Comparison of ENCODE assay signal across 1 cellular context in genomic region chr12:113443030-113443539, GRCh38.
TF ChIP-seq lines count a peak whose summit lies in the region.

No MANE protein-coding gene starts in this region.

TF ChIP-seq in HepG2, 621 proteins besides CTCF, POLR2A, EP300 and RAD21:
- TF ChIP-seq NFYB (CRISPR knock-in tag; IDR thresholded peaks at IDR 0.05) (peak; percentile 47; the same call in 1 of the 2 replicates), NFYC (CRISPR knock-in tag; IDR thresholded peaks at IDR 0.05) (peak; percentile 65), ZFP1 (CRISPR knock-in tag; IDR thresholded peaks at IDR 0.05) (no peak)
